In the genomic region with DNA sequence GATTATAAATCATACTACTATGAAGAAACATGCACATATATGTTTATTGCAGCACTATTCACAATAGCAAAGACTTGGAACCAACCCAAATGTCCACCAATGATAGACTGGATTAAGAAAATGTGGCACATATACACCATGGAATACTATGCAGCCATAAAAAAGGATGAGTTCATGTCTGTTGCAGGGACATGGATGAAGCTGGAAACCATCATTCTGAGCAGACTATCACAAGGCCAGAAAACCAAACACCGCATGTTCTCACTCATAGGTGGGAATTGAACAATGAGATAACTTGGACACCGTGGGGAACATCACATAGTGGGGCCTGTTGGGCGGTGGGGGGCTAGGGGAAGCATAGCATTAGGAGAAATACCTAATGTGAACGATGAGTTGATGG, we compare ENCODE assay signal across 2 cellular contexts.
A peak's percentile ranks its signal among the peaks of the same experiment; 100 is the strongest.
DNase-seq lines count a peak whose midpoint lies in the region; ATAC-seq, FAIRE-seq and TF ChIP-seq lines count a peak whose summit lies in the region.
"Not testable (repeated sequence)": the region's sequence is repeated elsewhere in the genome, so short reads cannot be mapped to it uniquely, and the experiment has no call there.

No MANE protein-coding gene starts in this region.

- peaks cover 0 to 17% of the 10 kb centered on the region in 2 experiments; a peak in 1 of 3 replicates for H3K36me3 ChIP-seq in HEK293 (ENCODE audit: control insufficient read depth in 2 of 2, insufficient read depth in 1 of 2, low read length in 2 of 2)
- not testable (repeated sequence) for H3K36me3 ChIP-seq in K562 (ENCODE audit: control insufficient read depth, insufficient read depth, low read length)

- not testable (repeated sequence) for H3K4me1 ChIP-seq in HEK293 (ENCODE audit: control insufficient read depth, insufficient read depth, low read length); K562 (replicated peaks in 1 of 2; ENCODE audit: control insufficient read depth in 2 of 2, insufficient read depth in 2 of 2, low read length in 2 of 2)

- not testable (repeated sequence) for H3K9me1 ChIP-seq in K562 (ENCODE audit: control insufficient read depth, insufficient read depth, low read length)

- not testable (repeated sequence) for H3K27me3 ChIP-seq in K562 (ENCODE audit: control insufficient read depth in 2 of 2, insufficient read depth in 2 of 2, low read length in 2 of 2)

- not testable (repeated sequence) for TF ChIP-seq POLR2A in K562 (conservative IDR thresholded peaks at IDR 0.05)

- H3K27ac ChIP-seq in HEK293 (ENCODE audit: extremely low read depth, low read depth, low read length); K562 (ENCODE audit: extremely low read depth, low read depth, low read length): not testable (repeated sequence)

- not testable (repeated sequence) for H3K4me3 ChIP-seq in HEK293 (ENCODE audit: low read depth, low read length); K562

- WGBS in K562 (ENCODE audit: insufficient coverage, low coverage, missing lambda C conversion rate) = 96% methylated on average over 4 of the region's 4 CpGs

- FAIRE-seq in K562 (lab: Jason Lieb, UNC) = not testable (repeated sequence)

- not testable (repeated sequence) for H3K4me2 ChIP-seq in K562 (ENCODE audit: insufficient read depth, low read length)

- H3K9ac ChIP-seq in K562 (ENCODE audit: insufficient read depth in 1 of 2, low read depth in 2 of 2, low read length in 2 of 2) = not testable (repeated sequence)

- ATAC-seq in K562 = not testable (repeated sequence)

- POLR2A ChIA-PET in HEK293 (lab: Yijun Ruan, JAX); K562 (lab: Yijun Ruan, JAX): not testable (repeated sequence)

- not testable (repeated sequence) for TF ChIP-seq RAD21 in K562 (CRISPR knock-in tag; conservative IDR thresholded peaks at IDR 0.05 in 1 of 2, IDR thresholded peaks at IDR 0.05 in 1 of 2)

- CTCF ChIA-PET in HEK293 (lab: Yijun Ruan, JAX) = interaction anchor here (0.6 kb wide), 1 partner anchor 479 kb away, joined by 3 read pairs; no protein-coding TSS in a partner anchor
- CTCF ChIA-PET in K562 (lab: Yijun Ruan, JAX; ENCODE audit: low intra/inter-chr PET ratio) = not testable (repeated sequence)

- not testable (repeated sequence) for H2AFZ ChIP-seq in K562 (ENCODE audit: low read depth, low read length)

- not testable (repeated sequence) for H4K20me1 ChIP-seq in K562 (replicated peaks; ENCODE audit: control insufficient read depth, insufficient read depth, low read length)

- DNase-seq in K562 (ENCODE audit: extremely low read depth in 1 of 4, low spot score in 3 of 4) = not testable (repeated sequence)

- not testable (repeated sequence) for TF ChIP-seq EP300 in K562 (IDR thresholded peaks at IDR 0.05; ENCODE audit: low read length)

- BruUV-seq in K562 (replicated peaks; lab: Mats Ljungman, UMichigan) = not testable (repeated sequence)

- intact Hi-C loops in K562 (cut with micrococcal nuclease) = not testable (repeated sequence)

- H3K9me3 ChIP-seq in HEK293 (ENCODE audit: control insufficient read depth, insufficient read depth, low read depth, low read length); K562 (replicated peaks; ENCODE audit: control insufficient read depth, insufficient read depth, low read depth, low read length): not testable (repeated sequence)

- not testable (repeated sequence) for H3K79me2 ChIP-seq in K562 (ENCODE audit: control insufficient read depth, insufficient read depth, low read length)

- in situ Hi-C loops in K562 (cut with MboI) = not testable (repeated sequence)

- TF ChIP-seq CTCF in HEK293 (tag by site-specific recombination; IDR thresholded peaks at IDR 0.05); K562 (IDR thresholded peaks at IDR 0.05 in 2 of 3, conservative IDR thresholded peaks at IDR 0.05 in 1 of 3; ENCODE audit: insufficient read depth in 2 of 3, low read depth in 1 of 3, low read length in 3 of 3): not testable (repeated sequence)

TF ChIP-seq in HEK293, 187 proteins besides CTCF, POLR2A, EP300 and RAD21:
- peak; percentile 82 for TF ChIP-seq ZNF146 (tag by site-specific recombination; IDR thresholded peaks at IDR 0.05)
- TF ChIP-seq, protein P1, sequence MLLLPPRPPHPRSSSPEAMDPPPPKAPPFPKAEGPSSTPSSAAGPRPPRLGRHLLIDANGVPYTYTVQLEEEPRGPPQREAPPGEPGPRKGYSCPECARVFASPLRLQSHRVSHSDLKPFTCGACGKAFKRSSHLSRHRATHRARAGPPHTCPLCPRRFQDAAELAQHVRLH (tag by site-specific recombination; IDR thresholded peaks at IDR 0.05) = 0 out of 2 replicates have a peak, but pooled peaks have one; percentile 20

TF ChIP-seq in K562, 482 proteins besides CTCF, POLR2A, EP300 and RAD21:
- TF ChIP-seq ZNF146 (CRISPR knock-in tag; IDR thresholded peaks at IDR 0.05; ENCODE audit: unreplicated experiment) = peak; percentile 64
